ENCODE assay signal across 8 cellular contexts in the genomic region with DNA sequence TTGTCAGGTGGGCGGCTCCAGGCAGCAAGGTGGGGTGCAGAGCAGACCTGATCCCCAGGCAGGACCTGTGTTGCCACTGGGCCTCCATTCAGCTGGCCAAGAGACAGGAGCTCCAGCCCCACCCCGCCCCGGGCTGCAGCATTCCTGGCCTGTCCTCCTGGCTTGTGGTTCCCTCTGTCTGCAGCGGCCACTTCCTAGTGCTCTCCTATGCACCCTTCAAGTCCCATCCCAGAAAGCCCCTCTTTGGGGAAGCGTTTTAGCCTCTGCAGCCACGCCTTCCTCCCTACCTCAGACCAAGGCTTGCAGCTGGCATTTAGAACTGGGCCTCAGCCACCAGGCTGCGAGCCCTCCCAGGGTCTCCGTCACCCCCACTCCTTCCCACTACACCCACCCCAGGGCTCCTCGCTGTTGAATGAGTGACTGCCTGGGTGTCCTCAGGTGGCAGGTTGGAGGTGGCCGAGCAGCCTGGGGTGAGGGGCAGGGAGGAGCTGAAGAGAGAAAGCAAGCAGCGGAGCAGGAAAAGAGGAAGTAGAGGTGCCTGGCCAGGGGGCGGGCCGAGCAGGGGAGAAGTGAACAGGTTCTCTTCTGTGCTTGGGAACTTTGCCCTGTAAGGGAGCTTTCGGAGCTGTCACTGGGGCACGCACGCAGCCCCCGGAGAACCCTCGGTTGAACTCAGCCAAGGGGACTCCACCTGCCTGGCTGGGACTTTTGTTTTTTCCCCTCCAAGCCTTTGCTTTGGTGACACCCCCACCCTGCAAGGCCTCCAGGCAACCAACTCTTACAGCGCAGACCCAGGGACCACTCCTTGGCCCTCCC. TPM values are rescaled to one million over a fixed set of nuclear protein-coding genes. Genes with fewer than 3 reads are reported as not detected.
A peak's percentile ranks its signal among the peaks of the same experiment; 100 is the strongest.
DNase-seq lines count a peak whose midpoint lies in the region; ATAC-seq and TF ChIP-seq lines count a peak whose summit lies in the region.

No MANE protein-coding gene starts in this region.

- peaks cover 0 to 6% (median 2%) of the 10 kb centered on the region in 7 donors for H3K9me3 Mint-ChIP-seq in CD14-positive monocyte

- H3K9me3 ChIP-seq in cardiac muscle cell (ENCODE audit: low read depth) (no peaks in the 10 kb centered on the region), prostate gland (no peaks in the 10 kb centered on the region)

- H3K4me3 Mint-ChIP-seq in CD14-positive monocyte = peak overlapping the region; percentile 94 to 99

- ATAC-seq in GM19452 (IDR thresholded peaks at IDR 0.05; ENCODE audit: unreplicated experiment) = peak; percentile 31
- no peak for ATAC-seq in HG03039 (IDR thresholded peaks at IDR 0.05; ENCODE audit: unreplicated experiment)

- peak; percentile 13 for TF ChIP-seq POLR2A in prostate gland (IDR thresholded peaks at IDR 0.05)

- H3K4me1 ChIP-seq in cardiac muscle cell (ENCODE audit: low read depth) = peaks cover 27% of the 10 kb centered on the region
- peaks cover 16% of the 10 kb centered on the region for H3K4me1 ChIP-seq in prostate gland (replicated peaks)

- H3K36me3 Mint-ChIP-seq in CD14-positive monocyte = peaks cover 15 to 18% of the 10 kb centered on the region in 2 donors

- H3K4me3 ChIP-seq in cardiac muscle cell (no peak overlapping the region), prostate gland (peak overlapping the region; percentile 2)

- DNase-seq in CD14-positive monocyte (ENCODE audit: low spot score) (peak; percentile 76), HUDEP-2 (lab: John Stamatoyannopoulos, UW; ENCODE audit: unreplicated experiment in 76 of 76) (peak in 69 of 76 experiments; percentile 14 to 83 (median 64)), cardiac muscle cell (ENCODE audit: low read depth in 1 of 2, low spot score in 1 of 2) (peak in 1 of 2 donors; percentile 45), prostate gland (ENCODE audit: low spot score) (peak; percentile 70), SHP77 (lab: John Stamatoyannopoulos, UW) (no peak)
- peak; percentile 74 for DNase-seq in activated CD4-positive, alpha-beta T cell treated with anti-CD3 and anti-CD28 coated beads for 48 hours

- peaks cover 1 to 3% (median 3%) of the 10 kb centered on the region in 3 donors for H3K27me3 Mint-ChIP-seq in CD14-positive monocyte (ENCODE audit: low read depth in 3 of 3)

- H3K27ac Mint-ChIP-seq in CD14-positive monocyte = peak overlapping the region; percentile 87 to 96 (median 91)

- 46% methylated on average over 19 of the region's 19 CpGs for WGBS in prostate gland

- H3K27ac ChIP-seq in cardiac muscle cell (peak overlapping the region; percentile 100), prostate gland (peak overlapping the region; percentile 100)

- intact Hi-C loops in CD14-positive monocyte (cut with micrococcal nuclease) (no loop called here), prostate gland (cut with DNase I) (no loop called here)

- no peaks in the 10 kb centered on the region for H3K27me3 ChIP-seq in cardiac muscle cell
- no peaks in the 10 kb centered on the region for H3K27me3 ChIP-seq in prostate gland (replicated peaks; ENCODE audit: insufficient read depth)

- H3K4me1 Mint-ChIP-seq in CD14-positive monocyte = peaks cover 38% of the 10 kb centered on the region

- H3K36me3 ChIP-seq in cardiac muscle cell (peaks cover 29% of the 10 kb centered on the region), prostate gland (peaks cover 16 to 19% of the 10 kb centered on the region in 2 donors)

- TF ChIP-seq CTCF in CD14-positive monocyte (IDR thresholded peaks at IDR 0.05) (no peak), cardiac muscle cell (IDR thresholded peaks at IDR 0.05; ENCODE audit: low read depth, low read length) (no peak), prostate gland (IDR thresholded peaks at IDR 0.05) (no peak)

RNA-seq across cellular contexts. Expression of a gene that starts 2.3 kb away (rescaled TPM):
- polyA plus RNA-seq in CD14-positive monocyte = over 10,000 TPM; 20,280 to 23,749 TPM
- total RNA-seq in cardiac muscle cell = 2,248 and 2,483 TPM in 2 replicates
- 2,826 and 3,628 TPM in 2 replicates for polyA plus RNA-seq in cardiac muscle cell
- 1,000 to 10,000 TPM; 2,747 to 3,482 TPM for total RNA-seq in prostate gland

RNA-seq across cellular contexts. Expression of a gene that starts 19.1 kb away (rescaled TPM):
- under 1 TPM; 0.11 to 0.75 TPM for polyA plus RNA-seq in CD14-positive monocyte
- 10.0 and 11.4 TPM in 2 replicates for total RNA-seq in cardiac muscle cell
- 5.1 and 8.3 TPM in 2 replicates for polyA plus RNA-seq in cardiac muscle cell
- 10 to 100 TPM; 13.3 to 19.2 TPM for total RNA-seq in prostate gland

RNA-seq across cellular contexts. Expression of a gene that starts 59.9 kb away (rescaled TPM):
- polyA plus RNA-seq in CD14-positive monocyte (1 to 10 TPM; 2.0 to 2.5 TPM), cardiac muscle cell (171 and 180 TPM in 2 replicates)
- total RNA-seq in cardiac muscle cell (340 and 364 TPM in 2 replicates), prostate gland (100 to 1,000 TPM in 1 of 2 donors, 10 to 100 TPM in 1; 11.4 to 207 TPM)

Comparison
In these comparisons a context has a peak if more than half of its experiments do, and no peak if none do; other contexts are left out.
1. DNase-seq: peak in CD14-positive monocyte (single experiment), HUDEP-2 (69 of 76), activated CD4-positive, alpha-beta T cell treated with anti-CD3 and anti-CD28 coated beads for 48 hours (single experiment) and prostate gland (single experiment); none in SHP77 (0 of 2).